In the genomic region with DNA sequence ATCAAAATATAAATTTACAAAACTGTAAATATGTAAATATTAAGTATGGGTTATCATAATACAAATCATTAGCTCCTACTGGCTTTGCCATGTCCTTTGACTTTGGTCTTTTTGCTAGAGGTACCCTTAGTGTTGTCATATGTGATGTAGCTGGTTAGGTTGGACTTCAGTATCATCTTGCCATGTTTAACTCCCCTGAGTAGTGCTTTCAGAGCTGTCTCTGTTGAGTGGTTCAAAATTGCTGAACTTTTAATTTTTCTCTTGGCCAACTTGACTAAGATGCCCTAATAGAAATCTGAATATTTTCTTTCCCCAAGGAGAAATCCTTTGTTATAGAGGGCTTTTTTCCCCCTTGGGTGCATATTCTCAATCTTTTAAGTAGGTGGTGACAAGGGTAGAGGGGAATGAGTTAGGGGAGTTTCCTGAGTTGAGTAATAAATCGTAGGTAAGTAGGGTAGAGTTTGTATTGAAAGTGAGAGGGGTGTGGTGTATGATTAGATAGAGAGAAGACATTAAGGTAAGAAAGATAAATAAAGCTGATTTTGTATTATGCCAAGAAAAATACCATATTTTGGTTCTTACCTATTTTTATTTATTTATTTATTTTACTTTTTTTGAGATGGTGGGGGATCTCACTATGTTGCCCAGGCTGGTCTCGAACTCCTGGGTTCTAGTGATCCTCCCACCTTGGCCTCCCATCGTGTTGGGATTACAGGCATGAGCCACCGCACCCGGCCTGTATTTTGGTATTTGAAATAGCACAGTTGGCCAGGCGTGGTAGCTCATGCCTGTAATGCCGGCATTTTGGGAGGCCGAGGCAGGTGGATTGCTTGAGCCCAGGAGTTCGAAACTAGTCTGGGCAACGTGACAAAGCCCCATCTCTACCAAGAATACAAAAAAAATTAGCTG, we compare ENCODE assay signal across 23 cellular contexts. TPM values are rescaled to one million over a fixed set of nuclear protein-coding genes. Genes with fewer than 3 reads are reported as not detected.
DNase-seq lines count a peak whose midpoint lies in the region; ATAC-seq and TF ChIP-seq lines count a peak whose summit lies in the region.
"Had no signal": no experiment of that assay in that cellular context is flagged by ENCODE, and none has a peak within 500 bp of the region (broad histone marks: within the 10 kb centered on the region; RNA-seq: fewer than 3 reads in every experiment).

No MANE protein-coding gene starts in this region.

- intact Hi-C loops in activated naive CD4-positive, alpha-beta T cell treated with anti-CD3 and anti-CD28 coated beads for 36 hours (cut with micrococcal nuclease) = loop anchor here (5.0 kb wide), 1 partner anchor 37 kb away; no protein-coding TSS in a partner anchor

- DNase-seq in activated naive CD4-positive, alpha-beta T cell treated with anti-CD3 and anti-CD28 coated beads for 36 hours = no peak
- no peak for DNase-seq in activated naive CD4-positive, alpha-beta T cell (lab: John Stamatoyannopoulos, UW)
- DNase-seq in chondrocyte (ENCODE audit: low spot score) (no peak), NCI-H748 (lab: John Stamatoyannopoulos, UW; ENCODE audit: unreplicated experiment) (no peak), retina (no peak), HT-29 (ENCODE audit: low spot score) (no peak)
- no peak for DNase-seq in stimulated activated naive CD8-positive, alpha-beta T cell treated with anti-CD3 and anti-CD28 coated beads, Interleukin-15, Interleukin-2, amounts not matched to agents 100 U/mL and 50 U/mL, for 24 hours
- DNase-seq: activated effector memory CD4-positive, alpha-beta T cell treated with anti-CD3 and anti-CD28 coated beads, Interleukin-2, amount 50 U/mL, for 16 hours; effector CD8-positive, alpha-beta T cell; GF-D8; GM23248; islet precursor cell; KG1; MV-4-11; NCI-H774; occipital lobe; right cardiac atrium; SHP77; T-helper 1 cell; thyroid gland had no signal

- H3K36me3 Mint-ChIP-seq in activated naive CD4-positive, alpha-beta T cell treated with anti-CD3 and anti-CD28 coated beads for 36 hours (ENCODE audit: low read depth) = peaks cover 2% of the 10 kb centered on the region
- H3K36me3 Mint-ChIP-seq in IgD-negative memory B cell (peaks cover 1% of the 10 kb centered on the region), chondrocyte (ENCODE audit: low read depth) (no peaks in the 10 kb centered on the region)

- H3K4me1 Mint-ChIP-seq in activated naive CD4-positive, alpha-beta T cell treated with anti-CD3 and anti-CD28 coated beads for 36 hours (ENCODE audit: low read depth) = peaks cover 47% of the 10 kb centered on the region
- H3K4me1 Mint-ChIP-seq in IgD-negative memory B cell (peaks cover 22 to 38% (median 30%) of the 10 kb centered on the region in 3 donors), chondrocyte (ENCODE audit: low read depth) (peaks cover 29% of the 10 kb centered on the region)

- no peaks in the 10 kb centered on the region for H3K27me3 Mint-ChIP-seq in activated naive CD4-positive, alpha-beta T cell treated with anti-CD3 and anti-CD28 coated beads for 36 hours (ENCODE audit: low read depth)
- no peaks in the 10 kb centered on the region for H3K27me3 Mint-ChIP-seq in IgD-negative memory B cell
- H3K27me3 Mint-ChIP-seq in chondrocyte (ENCODE audit: low read depth) = no peaks in the 10 kb centered on the region
- H3K27me3 Mint-ChIP-seq: central memory CD8-positive, alpha-beta T cell had no signal

- CTCF ChIA-PET in activated naive CD4-positive, alpha-beta T cell treated with anti-CD3 and anti-CD28 coated beads for 36 hours (lab: Charles Lee) = interaction anchor here (0.5 to 0.6 kb wide), 3 partner anchors 17 to 166 kb away, joined by 3 to 5 read pairs (median 3); no protein-coding TSS in a partner anchor

- peak; percentile 66 for ATAC-seq in stimulated activated naive CD8-positive, alpha-beta T cell treated with anti-CD3 and anti-CD28 coated beads, Interleukin-15, Interleukin-2, amounts not matched to agents 100 U/mL and 50 U/mL, for 24 hours
- ATAC-seq: esophagus mucosa, right cardiac atrium had no signal

- H3K4me3 Mint-ChIP-seq in activated naive CD4-positive, alpha-beta T cell treated with anti-CD3 and anti-CD28 coated beads for 36 hours = no peak overlapping the region
- H3K4me3 Mint-ChIP-seq in IgD-negative memory B cell (peak overlapping the region in 1 of 4 donors; percentile 14), chondrocyte (ENCODE audit: unreplicated experiment) (no peak overlapping the region)
- H3K4me3 Mint-ChIP-seq: central memory CD8-positive, alpha-beta T cell had no signal

- no peaks in the 10 kb centered on the region for H3K9me3 Mint-ChIP-seq in activated naive CD4-positive, alpha-beta T cell treated with anti-CD3 and anti-CD28 coated beads for 36 hours
- no peaks in the 10 kb centered on the region for H3K9me3 Mint-ChIP-seq in IgD-negative memory B cell
- H3K9me3 Mint-ChIP-seq in chondrocyte (ENCODE audit: low read depth) = no peaks in the 10 kb centered on the region
- H3K9me3 Mint-ChIP-seq: central memory CD8-positive, alpha-beta T cell had no signal

- no peak for TF ChIP-seq CTCF in chondrocyte (IDR thresholded peaks at IDR 0.05)

- H3K27ac Mint-ChIP-seq in activated naive CD4-positive, alpha-beta T cell treated with anti-CD3 and anti-CD28 coated beads for 36 hours = peak overlapping the region; percentile 0
- H3K27ac Mint-ChIP-seq in IgD-negative memory B cell (peak overlapping the region in 2 of 3 donors; percentile 22 to 85), chondrocyte (ENCODE audit: unreplicated experiment) (peak overlapping the region; percentile 10)

RNA-seq across cellular contexts. Expression of gene RPRD2, which starts 21.8 kb away (rescaled TPM):
- 10 to 100 TPM; 20.9 to 22.9 TPM for total RNA-seq in activated naive CD4-positive, alpha-beta T cell treated with anti-CD3 and anti-CD28 coated beads for 36 hours
- 34.1 TPM for polyA plus RNA-seq in IgD-negative memory B cell
- total RNA-seq in chondrocyte = 22.2 to 27.0 TPM (median 22.2 TPM) in 3 replicates
- total RNA-seq in HT-29 (2014; rRNA removed; shearing (Covaris generic)) = 6.7 and 8.0 TPM in 2 replicates

Comparison
In these comparisons a context has a peak if more than half of its experiments do, and no peak if none do; other contexts are left out.
1. H3K27ac Mint-ChIP-seq: peak in every context shown above with its lines; median percentile 54 in IgD-negative memory B cell; 10 in chondrocyte; 0 in activated naive CD4-positive, alpha-beta T cell treated with anti-CD3 and anti-CD28 coated beads for 36 hours.